Comparison of ENCODE assay signal across 17 cellular contexts in genomic region chr10:132405463-132405991, GRCh38. TPM values are rescaled to one million over a fixed set of nuclear protein-coding genes. Genes with fewer than 3 reads are reported as not detected.
DNase-seq lines count a peak whose midpoint lies in the region; ATAC-seq and TF ChIP-seq lines count a peak whose summit lies in the region.
"Had no signal": no experiment of that assay in that cellular context is flagged by ENCODE, and none has a peak within 500 bp of the region (broad histone marks: within the 10 kb centered on the region; RNA-seq: fewer than 3 reads in every experiment).

No MANE protein-coding gene starts in this region.

- no peak overlapping the region for H3K4me2 ChIP-seq in mesenchymal stem cell (ENCODE audit: low read length, poor library complexity, severe bottlenecking)
- H3K4me2 ChIP-seq: KMS-11 had no signal

- H3K14ac ChIP-seq in mesenchymal stem cell (ENCODE audit: low read length in 2 of 2), result no peak overlapping the region

- peaks cover 62% of the 10 kb centered on the region for H3K79me1 ChIP-seq in mesenchymal stem cell (replicated peaks; ENCODE audit: low read length, poor library complexity, severe bottlenecking)

- no peak for TF ChIP-seq CTCF in right atrium auricular region (IDR thresholded peaks at IDR 0.05)
- no peak for TF ChIP-seq CTCF in WTC11 (IDR thresholded peaks at IDR 0.05)

- intact Hi-C loops in left ventricle myocardium superior (cut with micrococcal nuclease), result no loop called here

- H3K27ac ChIP-seq in right atrium auricular region (no peak overlapping the region), mesenchymal stem cell (ENCODE audit: low read length, poor library complexity, severe bottlenecking) (no peak overlapping the region)
- H3K27ac ChIP-seq: HL-60, KMS-11, RWPE1 had no signal

- H2BK120ac ChIP-seq in mesenchymal stem cell (ENCODE audit: low read depth, low read length), result no peak overlapping the region

- no peaks in the 10 kb centered on the region for H3K27me3 ChIP-seq in right atrium auricular region
- no peaks in the 10 kb centered on the region for H3K27me3 ChIP-seq in mesenchymal stem cell (ENCODE audit: control insufficient read depth in 1 of 2, insufficient read depth in 1 of 2, low read length in 2 of 2)

- CTCF ChIA-PET in WTC11 (lab: Charles Lee), result interaction anchor here (0.6 to 4.2 kb wide), 23 partner anchors 8 to 222 kb away, joined by 3 to 63 read pairs (median 3); no protein-coding TSS in a partner anchor

- no peak overlapping the region for H3K23ac ChIP-seq in mesenchymal stem cell (ENCODE audit: low read length in 2 of 2)

- POLR2A ChIA-PET in WTC11 (lab: Charles Lee), result no interaction called here

- DNase-seq in left ventricle myocardium superior (peak; percentile 26), right atrium auricular region (ENCODE audit: low spot score) (no peak), WTC11 (ENCODE audit: low spot score) (no peak), mesenchymal stem cell (no peak), cerebellar nuclear complex (lab: John Stamatoyannopoulos, UW) (no peak), NCI-H2107 (lab: John Stamatoyannopoulos, UW) (no peak)
- DNase-seq in stimulated activated naive B cell treated with anti-CD40 and anti-IgM and Interleukin-4, amounts not matched to agents 10 μg/mL and 1 μg/mL and 100 μg/mL, for 72 hours, result no peak
- DNase-seq: C1 segment of cervical spinal cord; DMS79; NCI-H1092; NCI-H69; NK-92 treated with Interleukin-12 subunit alpha and Interleukin-12 subunit beta, amount 100 ng/mL, for 24 hours had no signal

- H3K9ac ChIP-seq in mesenchymal stem cell (ENCODE audit: low read length), result no peak overlapping the region
- H3K9ac ChIP-seq: KMS-11 had no signal

- peak overlapping the region; percentile 47 for H4K91ac ChIP-seq in mesenchymal stem cell (ENCODE audit: low read length)

- H2AK5ac ChIP-seq in mesenchymal stem cell (ENCODE audit: low read length, severe bottlenecking), result no peak overlapping the region

- no peak overlapping the region for H3K4me3 ChIP-seq in right atrium auricular region
- no peak overlapping the region for H3K4me3 ChIP-seq in mesenchymal stem cell (ENCODE audit: insufficient read depth in 1 of 2, low read depth in 1 of 2, low read length in 2 of 2)
- H3K4me3 ChIP-seq: GM12878 had no signal

- no peak overlapping the region for H2AFZ ChIP-seq in mesenchymal stem cell (ENCODE audit: low read depth, low read length)

- H3K27ac Mint-ChIP-seq in WTC11, result peak overlapping the region; percentile 94
- peak overlapping the region; percentile 62 for H3K27ac Mint-ChIP-seq in stimulated activated naive B cell treated with anti-CD40 and anti-IgM and Interleukin-4, amounts not matched to agents 10 μg/mL and 1 μg/mL and 100 μg/mL, for 72 hours

- H3K4me1 Mint-ChIP-seq in WTC11, result peaks cover 40% of the 10 kb centered on the region
- peaks cover 34 to 49% of the 10 kb centered on the region in 2 donors for H3K4me1 Mint-ChIP-seq in stimulated activated naive B cell treated with anti-CD40 and anti-IgM and Interleukin-4, amounts not matched to agents 10 μg/mL and 1 μg/mL and 100 μg/mL, for 72 hours

- no peaks in the 10 kb centered on the region for H3K9me3 Mint-ChIP-seq in WTC11
- H3K9me3 Mint-ChIP-seq in stimulated activated naive B cell treated with anti-CD40 and anti-IgM and Interleukin-4, amounts not matched to agents 10 μg/mL and 1 μg/mL and 100 μg/mL, for 72 hours, result no peaks in the 10 kb centered on the region

- no peaks in the 10 kb centered on the region for H3K27me3 Mint-ChIP-seq in WTC11 (ENCODE audit: low read depth)
- no peaks in the 10 kb centered on the region for H3K27me3 Mint-ChIP-seq in stimulated activated naive B cell treated with anti-CD40 and anti-IgM and Interleukin-4, amounts not matched to agents 10 μg/mL and 1 μg/mL and 100 μg/mL, for 72 hours

- peaks cover 19% of the 10 kb centered on the region for H3K36me3 ChIP-seq in right atrium auricular region
- peaks cover 12 to 85% of the 10 kb centered on the region in 2 experiments for H3K36me3 ChIP-seq in mesenchymal stem cell (ENCODE audit: control insufficient read depth in 1 of 2, insufficient read depth in 2 of 2, low read depth in 1 of 2, low read length in 2 of 2)

- H3K4me1 ChIP-seq in right atrium auricular region (peaks cover 0 to 37% of the 10 kb centered on the region in 2 donors), mesenchymal stem cell (ENCODE audit: control insufficient read depth, insufficient read depth, low read depth, low read length) (peaks cover 48% of the 10 kb centered on the region)

- peaks cover 6% of the 10 kb centered on the region; the same call in 1 of the 2 replicates for H3K36me3 Mint-ChIP-seq in WTC11
- H3K36me3 Mint-ChIP-seq in stimulated activated naive B cell treated with anti-CD40 and anti-IgM and Interleukin-4, amounts not matched to agents 10 μg/mL and 1 μg/mL and 100 μg/mL, for 72 hours, result peaks cover 20 to 30% of the 10 kb centered on the region in 2 donors

- H2BK12ac ChIP-seq in mesenchymal stem cell (ENCODE audit: low read length in 2 of 2), result no peak overlapping the region

- no peak overlapping the region for H3K4me3 Mint-ChIP-seq in WTC11
- no peak overlapping the region for H3K4me3 Mint-ChIP-seq in stimulated activated naive B cell treated with anti-CD40 and anti-IgM and Interleukin-4, amounts not matched to agents 10 μg/mL and 1 μg/mL and 100 μg/mL, for 72 hours

- H2BK5ac ChIP-seq in mesenchymal stem cell (ENCODE audit: low read depth, low read length, poor library complexity, severe bottlenecking), result no peak overlapping the region

- WGBS in mesenchymal stem cell, result 94% methylated on average over 53 of the region's 53 CpGs

- no peak overlapping the region for H3K18ac ChIP-seq in mesenchymal stem cell (ENCODE audit: low read depth in 1 of 2, low read length in 2 of 2)

- H3K4ac ChIP-seq in mesenchymal stem cell (ENCODE audit: low read depth in 1 of 2, low read length in 2 of 2), result peak overlapping the region in 1 of 2 experiments; percentile 13

- no peaks in the 10 kb centered on the region for H3K9me3 ChIP-seq in right atrium auricular region
- H3K9me3 ChIP-seq in mesenchymal stem cell (ENCODE audit: control insufficient read depth, low read length), result no peaks in the 10 kb centered on the region

- peak overlapping the region; percentile 33 for H4K8ac ChIP-seq in mesenchymal stem cell (ENCODE audit: low read length)

- no peak overlapping the region for H2BK15ac ChIP-seq in mesenchymal stem cell (ENCODE audit: low read depth, poor library complexity, severe bottlenecking)

- no peak for ATAC-seq in left ventricle myocardium superior
- no peak for ATAC-seq in WTC11
- ATAC-seq in stimulated activated naive B cell treated with anti-CD40 and anti-IgM and Interleukin-4, amounts not matched to agents 10 μg/mL and 1 μg/mL and 100 μg/mL, for 72 hours (replicated peaks), result no peak
- no peak for ATAC-seq in HG02571 (IDR thresholded peaks at IDR 0.05; ENCODE audit: unreplicated experiment)
- ATAC-seq: GM12878 had no signal

TF ChIP-seq in WTC11, 78 proteins besides CTCF, POLR2A, EP300 and RAD21 (continues in another document):
- TF ChIP-seq ATF1 (CRISPR knock-in tag; IDR thresholded peaks at IDR 0.05) (no peak), MYBL2 (CRISPR knock-in tag; IDR thresholded peaks at IDR 0.05) (no peak), RELA (CRISPR knock-in tag; IDR thresholded peaks at IDR 0.05; ENCODE audit: borderline replicate concordance) (no peak), ZNF121 (CRISPR knock-in tag; IDR thresholded peaks at IDR 0.05) (no peak), STAT6 (CRISPR knock-in tag; conservative IDR thresholded peaks at IDR 0.05; ENCODE audit: low read depth) (no peak), ZBTB43 (CRISPR knock-in tag; IDR thresholded peaks at IDR 0.05) (no peak), GRHL2 (CRISPR knock-in tag; IDR thresholded peaks at IDR 0.05; ENCODE audit: insufficient replicate concordance, severe bottlenecking) (no peak), ZBTB21 (CRISPR knock-in tag; IDR thresholded peaks at IDR 0.05; ENCODE audit: borderline replicate concordance) (no peak)

RNA-seq across cellular contexts. Expression of gene PWWP2B, which starts 8.5 kb away (rescaled TPM):
- total RNA-seq in left ventricle myocardium superior, result 19.9 TPM
- total RNA-seq in right atrium auricular region, result 1 to 10 TPM; 7.7 to 8.1 TPM
- total RNA-seq in WTC11 (2021), result 12.2 to 14.1 TPM (median 13.6 TPM) in 3 replicates
- 9.8 TPM for polyA plus RNA-seq in mesenchymal stem cell (2013, experiment 1 of 2)
- polyA plus RNA-seq in mesenchymal stem cell (2013, experiment 2 of 2), result 9.5 TPM
